8 cellular contexts compared by ENCODE assay signal in genomic region chr3:167740961-167741587, GRCh38. TPM values are rescaled to one million over a fixed set of nuclear protein-coding genes. Genes with fewer than 3 reads are reported as not detected.
A peak's percentile ranks its signal among the peaks of the same experiment; 100 is the strongest.
DNase-seq lines count a peak whose midpoint lies in the region; ATAC-seq, FAIRE-seq and TF ChIP-seq lines count a peak whose summit lies in the region.

No MANE protein-coding gene starts in this region.

- H3K27ac Mint-ChIP-seq in astrocyte (ENCODE audit: unreplicated experiment), result no peak overlapping the region

- no peaks in the 10 kb centered on the region for H3K9me3 Mint-ChIP-seq in astrocyte (ENCODE audit: unreplicated experiment)

- H3K36me3 ChIP-seq in astrocyte (ENCODE audit: insufficient read depth, low read length), result no peaks in the 10 kb centered on the region

- H3K9me3 ChIP-seq in astrocyte (ENCODE audit: insufficient read depth, low read depth, low read length), result no peaks in the 10 kb centered on the region

- H3K4me1 Mint-ChIP-seq in astrocyte (ENCODE audit: low read depth, unreplicated experiment), result peaks cover 3% of the 10 kb centered on the region

- TF ChIP-seq CTCF in astrocyte (IDR thresholded peaks at IDR 0.05; ENCODE audit: insufficient read depth, low read depth, low read length), result peak; percentile 37

- H3K9ac ChIP-seq in astrocyte (ENCODE audit: low read length), result no peak overlapping the region

- H3K27me3 Mint-ChIP-seq in astrocyte (ENCODE audit: low read depth, unreplicated experiment), result no peaks in the 10 kb centered on the region

- H3K27ac ChIP-seq in astrocyte (ENCODE audit: low read depth, low read length), result no peak overlapping the region
- H3K27ac ChIP-seq in layer of hippocampus (ENCODE audit: low read depth, low read length), result peak overlapping the region; percentile 62

- H3K27me3 ChIP-seq in astrocyte (ENCODE audit: insufficient read depth, low read length), result no peaks in the 10 kb centered on the region
- H3K27me3 ChIP-seq in layer of hippocampus (ENCODE audit: control insufficient read depth, insufficient read depth, low read length), result no peaks in the 10 kb centered on the region

- peaks cover 1% of the 10 kb centered on the region for H3K4me1 ChIP-seq in astrocyte (ENCODE audit: insufficient read depth, low read length)

- H3K4me2 ChIP-seq in astrocyte (ENCODE audit: low read length), result no peak overlapping the region

- H2AFZ ChIP-seq in astrocyte (ENCODE audit: low read depth, low read length), result no peak overlapping the region

- no peaks in the 10 kb centered on the region for H4K20me1 ChIP-seq in astrocyte (ENCODE audit: insufficient read depth, low read length)

- no peaks in the 10 kb centered on the region for H3K36me3 Mint-ChIP-seq in astrocyte (ENCODE audit: low read depth, unreplicated experiment)

- no peak overlapping the region for H3K4me3 Mint-ChIP-seq in astrocyte (ENCODE audit: unreplicated experiment)

- no peak for FAIRE-seq in astrocyte (lab: Jason Lieb, UNC)

- no peak overlapping the region for H3K4me3 ChIP-seq in astrocyte (ENCODE audit: insufficient read depth, low read depth, low read length)

- no peaks in the 10 kb centered on the region for H3K79me2 ChIP-seq in astrocyte (ENCODE audit: insufficient read depth, low read length)

- ATAC-seq in GM19043 (IDR thresholded peaks at IDR 0.05; ENCODE audit: low read depth, unreplicated experiment), result peak; percentile 89
- ATAC-seq in HG03066 (IDR thresholded peaks at IDR 0.05; ENCODE audit: low read depth, unreplicated experiment), result peak; percentile 89

- DNase-seq in EL (peak; percentile 30), NCI-H82 (lab: John Stamatoyannopoulos, UW) (peak; percentile 76), astrocyte (ENCODE audit: low read depth) (no peak), CD1c-positive myeloid dendritic cell (ENCODE audit: extremely low spot score) (no peak), middle frontal gyrus (ENCODE audit: extremely low spot score, low spot score) (no peak)

RNA-seq across cellular contexts. Expression of gene SERPINI1, which starts 5.6 kb away (rescaled TPM):
- 34.4 and 45.0 TPM in 2 replicates for total RNA-seq in astrocyte

RNA-seq across cellular contexts. Expression of gene PDCD10, which starts 6.4 kb away (rescaled TPM):
- 66.9 and 68.9 TPM in 2 replicates for total RNA-seq in astrocyte

Comparison
In these comparisons a context has a peak if more than half of its experiments do, and no peak if none do; other contexts are left out.
1. DNase-seq: peak in EL (single experiment) and NCI-H82 (single experiment); none in astrocyte (single experiment), CD1c-positive myeloid dendritic cell (single experiment) and middle frontal gyrus (single experiment).